Comparison of ENCODE assay signal across 15 cellular contexts in the genomic region with DNA sequence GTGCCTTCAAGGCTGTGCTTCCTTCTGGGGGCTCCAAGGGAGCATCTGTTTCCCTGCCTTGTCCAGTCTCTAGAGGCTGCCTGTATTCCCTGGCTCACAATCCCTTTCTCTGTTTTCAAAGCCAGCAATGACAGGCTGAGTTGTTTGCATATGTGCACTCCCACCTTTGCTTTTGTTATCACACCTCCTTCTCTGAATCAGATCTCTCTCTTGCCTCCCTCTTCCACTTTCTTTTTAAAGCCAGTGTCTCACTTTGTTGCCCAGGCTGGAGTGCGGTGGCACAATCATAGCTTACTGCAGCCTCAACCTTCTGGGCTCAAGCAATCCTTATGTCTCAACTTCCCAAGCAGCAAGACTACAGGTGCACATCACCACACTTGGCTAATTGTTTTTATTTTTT. TPM values are rescaled to one million over a fixed set of nuclear protein-coding genes. Genes with fewer than 3 reads are reported as not detected.
DNase-seq lines count a peak whose midpoint lies in the region; ATAC-seq and TF ChIP-seq lines count a peak whose summit lies in the region.
"Had no signal": no experiment of that assay in that cellular context is flagged by ENCODE, and none has a peak within 500 bp of the region (broad histone marks: within the 10 kb centered on the region; RNA-seq: fewer than 3 reads in every experiment).

No MANE protein-coding gene starts in this region.

- H3K4me3 ChIP-seq in IMR-90 (ENCODE audit: insufficient read depth, low read depth, low read length): no peak overlapping the region
- H3K4me3 ChIP-seq in trophoblast cell (ENCODE audit: low read depth, low read length): no peak overlapping the region

- H3K18ac ChIP-seq in IMR-90 (ENCODE audit: low read depth, low read length) (no peak overlapping the region), trophoblast cell (ENCODE audit: low read length) (no peak overlapping the region)

- DNase-seq in activated naive CD4-positive, alpha-beta T cell treated with anti-CD3 and anti-CD28 coated beads for 36 hours: peak; percentile 57
- no peak for DNase-seq in activated naive CD4-positive, alpha-beta T cell (lab: John Stamatoyannopoulos, UW)
- no peak for DNase-seq in IMR-90
- DNase-seq in trophoblast cell: no peak
- DNase-seq in CD1c-positive myeloid dendritic cell (ENCODE audit: extremely low spot score): no peak
- DNase-seq: CD4-positive, alpha-beta memory T cell; HFFc6; KBM-7; NCI-H1092; NCI-H2227 treated with DMSO at 0.1 percent for 48 hours; NCI-H524 treated with DMSO at 0.1 percent for 48 hours had no signal

- no peaks in the 10 kb centered on the region for H3K27me3 Mint-ChIP-seq in activated naive CD4-positive, alpha-beta T cell treated with anti-CD3 and anti-CD28 coated beads for 36 hours (ENCODE audit: low read depth)
- H3K27me3 Mint-ChIP-seq: CD4-positive, alpha-beta memory T cell had no signal

- H2BK5ac ChIP-seq in IMR-90 (ENCODE audit: low read depth, low read length, poor library complexity, severe bottlenecking) (no peak overlapping the region), trophoblast cell (ENCODE audit: low read depth, low read length, poor library complexity) (no peak overlapping the region)

- H4K5ac ChIP-seq in IMR-90 (ENCODE audit: low read depth, low read length): no peak overlapping the region

- H3K4me3 Mint-ChIP-seq in activated naive CD4-positive, alpha-beta T cell treated with anti-CD3 and anti-CD28 coated beads for 36 hours: no peak overlapping the region
- H3K4me3 Mint-ChIP-seq: B cell; CD4-positive, alpha-beta memory T cell; HFFc6 had no signal

- H4K20me1 ChIP-seq in IMR-90 (ENCODE audit: insufficient read depth, low read length): no peaks in the 10 kb centered on the region

- no peaks in the 10 kb centered on the region for H3K9me3 ChIP-seq in IMR-90 (ENCODE audit: control insufficient read depth, insufficient read depth, low read length)
- peaks cover 1% of the 10 kb centered on the region for H3K9me3 ChIP-seq in trophoblast cell (ENCODE audit: insufficient read depth, low read depth, low read length)

- dilution Hi-C loops in IMR-90 (cut with HindIII; ENCODE audit: low sequenced_read_pairs, unreplicated experiment): no loop called here

- no peak overlapping the region for H4K8ac ChIP-seq in IMR-90 (ENCODE audit: low read depth in 2 of 2, low read length in 2 of 2)
- H4K8ac ChIP-seq in trophoblast cell (ENCODE audit: low read depth, low read length): no peak overlapping the region

- H3K36me3 Mint-ChIP-seq in activated naive CD4-positive, alpha-beta T cell treated with anti-CD3 and anti-CD28 coated beads for 36 hours (ENCODE audit: low read depth): peaks cover 14% of the 10 kb centered on the region
- H3K36me3 Mint-ChIP-seq: CD4-positive, alpha-beta memory T cell had no signal

- POLR2A ChIA-PET in IMR-90 (lab: Charles Lee; ENCODE audit: unreplicated experiment): no interaction called here

- peaks cover 5% of the 10 kb centered on the region; the same call in 1 of the 2 replicates for H3K9me1 ChIP-seq in IMR-90 (ENCODE audit: insufficient read depth, low read length)

- H2BK120ac ChIP-seq in IMR-90 (ENCODE audit: low read depth, low read length): no peak overlapping the region
- H2BK120ac ChIP-seq in trophoblast cell (ENCODE audit: insufficient read depth, low read length, poor library complexity): no peak overlapping the region

- H3K4me1 Mint-ChIP-seq in activated naive CD4-positive, alpha-beta T cell treated with anti-CD3 and anti-CD28 coated beads for 36 hours (ENCODE audit: low read depth): peaks cover 41% of the 10 kb centered on the region
- H3K4me1 Mint-ChIP-seq: B cell had no signal

- no peak overlapping the region for H3K4ac ChIP-seq in IMR-90 (ENCODE audit: low read depth, low read length)
- no peak overlapping the region for H3K4ac ChIP-seq in trophoblast cell (ENCODE audit: low read depth, low read length)

- H3K79me1 ChIP-seq in IMR-90 (ENCODE audit: low read depth in 1 of 2, low read length in 2 of 2) (no peaks in the 10 kb centered on the region), trophoblast cell (ENCODE audit: low read length) (no peaks in the 10 kb centered on the region)

- no peaks in the 10 kb centered on the region; the same call in 1 of the 2 replicates for H3K27me3 ChIP-seq in IMR-90 (ENCODE audit: control insufficient read depth, insufficient read depth, low read length)
- no peaks in the 10 kb centered on the region for H3K27me3 ChIP-seq in trophoblast cell (ENCODE audit: insufficient read depth, low read length)

- H3K36me3 ChIP-seq in IMR-90 (ENCODE audit: control insufficient read depth, insufficient read depth, low read length): no peaks in the 10 kb centered on the region
- H3K36me3 ChIP-seq in trophoblast cell (ENCODE audit: control insufficient read depth in 1 of 2, insufficient read depth in 2 of 2, low read length in 2 of 2): no peaks in the 10 kb centered on the region

- H2BK12ac ChIP-seq in trophoblast cell (ENCODE audit: low read length): peak overlapping the region; percentile 40

- no TSS peak for BruUV-seq in IMR-90 (replicated peaks; lab: Mats Ljungman, UMichigan)

- no peak for TF ChIP-seq RAD21 in IMR-90 (IDR thresholded peaks at IDR 0.05; ENCODE audit: low read length)

- H2BK15ac ChIP-seq in IMR-90 (ENCODE audit: low read depth, low read length): no peak overlapping the region

- H3K79me2 ChIP-seq in trophoblast cell (ENCODE audit: control insufficient read depth, insufficient read depth, low read length, poor library complexity): no peaks in the 10 kb centered on the region

- no peak overlapping the region for H2AK9ac ChIP-seq in IMR-90 (replicated peaks; ENCODE audit: low read depth, low read length, poor library complexity)

- H3K14ac ChIP-seq in IMR-90 (replicated peaks; ENCODE audit: low read depth, low read length): no peak overlapping the region
- H3K14ac ChIP-seq in trophoblast cell (ENCODE audit: low read length): no peak overlapping the region

- no peaks in the 10 kb centered on the region for H3K4me1 ChIP-seq in IMR-90 (ENCODE audit: control insufficient read depth, insufficient read depth, low read length)
- no peaks in the 10 kb centered on the region for H3K4me1 ChIP-seq in trophoblast cell (ENCODE audit: control insufficient read depth in 1 of 2, insufficient read depth in 2 of 2, low read length in 2 of 2)

- H2AFZ ChIP-seq in IMR-90 (replicated peaks; ENCODE audit: low read length, poor library complexity) (peak overlapping the region; percentile 5), trophoblast cell (ENCODE audit: insufficient read depth, low read length, poor library complexity) (no peak overlapping the region)

- no peak overlapping the region for H3K56ac ChIP-seq in IMR-90 (ENCODE audit: extremely low read depth, insufficient read depth, low read length)

- H3K4me2 ChIP-seq in IMR-90 (ENCODE audit: low read depth, low read length) (no peak overlapping the region), trophoblast cell (ENCODE audit: low read length) (no peak overlapping the region)

- H3K23ac ChIP-seq in IMR-90 (ENCODE audit: low read depth, low read length) (no peak overlapping the region), trophoblast cell (ENCODE audit: low read length) (no peak overlapping the region)

- no peak overlapping the region for H3K27ac Mint-ChIP-seq in activated naive CD4-positive, alpha-beta T cell treated with anti-CD3 and anti-CD28 coated beads for 36 hours
- H3K27ac Mint-ChIP-seq: B cell; CD4-positive, alpha-beta memory T cell; HFFc6 had no signal

- intact Hi-C loops in activated naive CD4-positive, alpha-beta T cell treated with anti-CD3 and anti-CD28 coated beads for 36 hours (cut with micrococcal nuclease): loop anchor here (2.0 kb wide), 2 partner anchors 23 to 221 kb away; no protein-coding TSS in a partner anchor
- intact Hi-C loops in IMR-90 (cut with micrococcal nuclease): no loop called here

- CTCF ChIA-PET in activated naive CD4-positive, alpha-beta T cell treated with anti-CD3 and anti-CD28 coated beads for 36 hours (lab: Charles Lee): no interaction called here
- CTCF ChIA-PET in IMR-90 (lab: Yijun Ruan, JAX): no interaction called here

- TF ChIP-seq CTCF in IMR-90 (conservative IDR thresholded peaks at IDR 0.05; ENCODE audit: low read depth, low read length): no peak

- ATAC-seq in GM18520 (IDR thresholded peaks at IDR 0.05; ENCODE audit: unreplicated experiment) (peak; percentile 53), IMR-90 (ENCODE audit: low read depth) (no peak), GM18519 (IDR thresholded peaks at IDR 0.05; ENCODE audit: low FRiP score, unreplicated experiment) (no peak)

- no peak overlapping the region for H2BK20ac ChIP-seq in IMR-90 (ENCODE audit: low read depth, low read length)

- H4K91ac ChIP-seq in IMR-90 (ENCODE audit: insufficient read depth, low read depth, low read length): no peak overlapping the region
- no peak overlapping the region for H4K91ac ChIP-seq in trophoblast cell (ENCODE audit: low read depth, low read length)

- TF ChIP-seq POLR2A in IMR-90 (IDR thresholded peaks at IDR 0.05; ENCODE audit: low read depth, low read length): no peak

- H3K27ac ChIP-seq in IMR-90 (ENCODE audit: insufficient read depth, low read length): no peak overlapping the region
- no peak overlapping the region for H3K27ac ChIP-seq in trophoblast cell (ENCODE audit: low read depth, low read length)
- H3K27ac ChIP-seq: RWPE1 had no signal

- H2AK5ac ChIP-seq in IMR-90 (ENCODE audit: low read depth, low read length) (no peak overlapping the region), trophoblast cell (ENCODE audit: low read length) (no peak overlapping the region)

- no peaks in the 10 kb centered on the region for H3K9me3 Mint-ChIP-seq in activated naive CD4-positive, alpha-beta T cell treated with anti-CD3 and anti-CD28 coated beads for 36 hours
- H3K9me3 Mint-ChIP-seq: CD4-positive, alpha-beta memory T cell had no signal

- no peak overlapping the region for H4K12ac ChIP-seq in trophoblast cell (ENCODE audit: low read depth, low read length)

- in situ Hi-C loops in IMR-90 (cut with MboI; ENCODE audit: low sequenced_read_pairs): no loop called here

- WGBS in IMR-90 (ENCODE audit: extremely low coverage in 2 of 2, insufficient read length in 1 of 2), 2 experiments: no CpG with 5 or more reads among the region's 1 CpG
- no CpG with 5 or more reads among the region's 1 CpG for WGBS in trophoblast cell (ENCODE audit: extremely low coverage, insufficient coverage, insufficient read length)

- H3K9ac ChIP-seq in IMR-90 (ENCODE audit: low read depth, low read length) (no peak overlapping the region), trophoblast cell (ENCODE audit: low read length) (no peak overlapping the region)

RNA-seq across cellular contexts. Expression of a gene that starts 37.1 kb away (rescaled TPM):
- 100 to 1,000 TPM; 350 to 367 TPM for total RNA-seq in activated naive CD4-positive, alpha-beta T cell treated with anti-CD3 and anti-CD28 coated beads for 36 hours
- 0.56 and 1.8 TPM in 2 replicates for total RNA-seq in IMR-90 (2012; rRNA removed)
- 0.93 and 1.7 TPM in 2 replicates for polyA plus RNA-seq in IMR-90 (2012; rRNA removed)
- polyA plus RNA-seq in IMR-90 (2012; cell fraction: cytosol; rRNA removed): 0.47 and 0.53 TPM in 2 replicates
- 0.28 and 1.0 TPM in 2 replicates for polyA plus RNA-seq in IMR-90 (2012; cell fraction: nucleus; rRNA removed; ENCODE audit: low replicate concordance)
- 15.9 and 18.3 TPM in 2 replicates for polyA plus RNA-seq in trophoblast cell (2013)

Comparison
In these comparisons a context has a peak if more than half of its experiments do, and no peak if none do; other contexts are left out.
1. RNA of a gene that starts 37.1 kb away (total RNA-seq): 350 to 367 TPM in activated naive CD4-positive, alpha-beta T cell treated with anti-CD3 and anti-CD28 coated beads for 36 hours; 0.56 to 1.8 TPM in IMR-90; every median in the first group is over 100 times any median in the second.